In genomic region chr5:14161825-14162556, GRCh38 we compare ENCODE assay signal across 15 cellular contexts. TPM values are rescaled to one million over a fixed set of nuclear protein-coding genes. Genes with fewer than 3 reads are reported as not detected.
A peak's percentile ranks its signal among the peaks of the same experiment; 100 is the strongest.
DNase-seq lines count a peak whose midpoint lies in the region; ATAC-seq, FAIRE-seq and TF ChIP-seq lines count a peak whose summit lies in the region.
"Had no signal": no experiment of that assay in that cellular context is flagged by ENCODE, and none has a peak within 500 bp of the region (broad histone marks: within the 10 kb centered on the region; RNA-seq: fewer than 3 reads in every experiment).

No MANE protein-coding gene starts in this region.

- no peak for DNase-seq in A549 (ENCODE audit: low read depth in 1 of 2, low spot score in 1 of 2)
- DNase-seq in HT-29 (ENCODE audit: low spot score), result peak; percentile 23
- peak; percentile 80 for DNase-seq in NCI-H510A (lab: John Stamatoyannopoulos, UW)
- no peak for DNase-seq in astrocyte (ENCODE audit: low read depth)
- no peak for DNase-seq in T-helper 2 cell
- DNase-seq: activated CD4-positive, alpha-beta T cell treated with anti-CD3 and anti-CD28 coated beads, Interleukin-2, amount 10 ng/mL, durations not matched to agents 7 days and 5 days; anterior cingulate cortex; psoas muscle; stimulated activated CD4-positive, alpha-beta T cell treated with anti-CD3 and anti-CD28 coated beads, Interleukin-2, amount 100 ng/mL, for 48 hours; stimulated activated naive CD4-positive, alpha-beta T cell treated with Interleukin-2 at 50 U/mL for 16 hours; T-cell had no signal

- no peak overlapping the region for H2AFZ ChIP-seq in astrocyte (ENCODE audit: low read depth, low read length)

- H3K27me3 Mint-ChIP-seq in astrocyte (ENCODE audit: low read depth, unreplicated experiment), result no peaks in the 10 kb centered on the region
- H3K27me3 Mint-ChIP-seq: activated CD4-positive, alpha-beta T cell treated with anti-CD3 and anti-CD28 coated beads, Interleukin-2, amount 10 ng/mL, durations not matched to agents 7 days and 5 days had no signal

- H3K4me2 ChIP-seq in A549 (0 out of 3 replicates have a peak overlapping the region, but pooled peaks have one; percentile 11), astrocyte (ENCODE audit: low read length) (peak overlapping the region; percentile 15)

- H3K9ac ChIP-seq in astrocyte (ENCODE audit: low read length), result peak overlapping the region; percentile 1

- POLR2A ChIA-PET in A549 (lab: Yijun Ruan, JAX), result no interaction called here

- no peak for TF ChIP-seq EP300 in A549 (IDR thresholded peaks at IDR 0.05)

- WGBS in A549 (ENCODE audit: missing lambda C conversion rate), result 84% methylated on average over 7 of the region's 7 CpGs

- H3K9me3 Mint-ChIP-seq in astrocyte (ENCODE audit: unreplicated experiment), result peaks cover 10% of the 10 kb centered on the region
- H3K9me3 Mint-ChIP-seq: activated CD4-positive, alpha-beta T cell treated with anti-CD3 and anti-CD28 coated beads, Interleukin-2, amount 10 ng/mL, durations not matched to agents 7 days and 5 days had no signal

- TF ChIP-seq CTCF in A549 (IDR thresholded peaks at IDR 0.05) (no peak), astrocyte (IDR thresholded peaks at IDR 0.05; ENCODE audit: insufficient read depth, low read depth, low read length) (no peak)

- TF ChIP-seq POLR2A in A549 (IDR thresholded peaks at IDR 0.05; ENCODE audit: low read length), result no peak

- FAIRE-seq in A549 (lab: Jason Lieb, UNC) (no peak), astrocyte (lab: Jason Lieb, UNC) (no peak)
- FAIRE-seq: GM12878 had no signal

- H3K4me1 Mint-ChIP-seq in astrocyte (ENCODE audit: low read depth, unreplicated experiment), result peaks cover 72% of the 10 kb centered on the region
- H3K4me1 Mint-ChIP-seq: activated CD4-positive, alpha-beta T cell treated with anti-CD3 and anti-CD28 coated beads, Interleukin-2, amount 10 ng/mL, durations not matched to agents 7 days and 5 days; T-cell had no signal

- no peaks in the 10 kb centered on the region for H3K27me3 ChIP-seq in astrocyte (ENCODE audit: insufficient read depth, low read length)

- H3K36me3 Mint-ChIP-seq in astrocyte (ENCODE audit: low read depth, unreplicated experiment), result peaks cover 18% of the 10 kb centered on the region
- H3K36me3 Mint-ChIP-seq: T-cell had no signal

- no peak overlapping the region for H3K4me3 Mint-ChIP-seq in astrocyte (ENCODE audit: unreplicated experiment)
- H3K4me3 Mint-ChIP-seq: activated CD4-positive, alpha-beta T cell treated with anti-CD3 and anti-CD28 coated beads, Interleukin-2, amount 10 ng/mL, durations not matched to agents 7 days and 5 days; T-cell had no signal

- peak overlapping the region; percentile 60 for H3K27ac Mint-ChIP-seq in astrocyte (ENCODE audit: unreplicated experiment)
- H3K27ac Mint-ChIP-seq: activated CD4-positive, alpha-beta T cell treated with anti-CD3 and anti-CD28 coated beads, Interleukin-2, amount 10 ng/mL, durations not matched to agents 7 days and 5 days; T-cell had no signal

- no peak for TF ChIP-seq RAD21 in A549 (conservative IDR thresholded peaks at IDR 0.05 in 1 of 2, IDR thresholded peaks at IDR 0.05 in 1 of 2)

- H3K4me1 ChIP-seq in A549 (peaks cover 78% of the 10 kb centered on the region), astrocyte (ENCODE audit: insufficient read depth, low read length) (peaks cover 59% of the 10 kb centered on the region)

- no peak for ATAC-seq in A549
- no peak for ATAC-seq in HG03097 (IDR thresholded peaks at IDR 0.05; ENCODE audit: low FRiP score, unreplicated experiment)
- ATAC-seq in GM18517 (IDR thresholded peaks at IDR 0.05; ENCODE audit: unreplicated experiment), result no peak
- ATAC-seq in HG02970 (IDR thresholded peaks at IDR 0.05; ENCODE audit: low FRiP score, unreplicated experiment), result no peak
- ATAC-seq: GM12878, T-cell had no signal

- H3K4me3 ChIP-seq in A549 (no peak overlapping the region), astrocyte (ENCODE audit: insufficient read depth, low read depth, low read length) (no peak overlapping the region)
- H3K4me3 ChIP-seq: GM12878, psoas muscle had no signal

- peaks cover 71% of the 10 kb centered on the region for H4K20me1 ChIP-seq in astrocyte (ENCODE audit: insufficient read depth, low read length)

- CTCF ChIA-PET in A549 (lab: Yijun Ruan, JAX), result no interaction called here

- H3K27ac ChIP-seq in A549, result peak overlapping the region in 1 of 2 experiments; percentile 53; a peak in 2 of 6 replicates
- peak overlapping the region; percentile 19 for H3K27ac ChIP-seq in astrocyte (ENCODE audit: low read depth, low read length)
- H3K27ac ChIP-seq: psoas muscle had no signal

- peaks cover 100% of the 10 kb centered on the region for H3K79me2 ChIP-seq in astrocyte (ENCODE audit: insufficient read depth, low read length)

- H3K9me3 ChIP-seq in A549 (peaks cover 12% of the 10 kb centered on the region), astrocyte (ENCODE audit: insufficient read depth, low read depth, low read length) (peaks cover 5% of the 10 kb centered on the region)

- peaks cover 10% of the 10 kb centered on the region for H3K36me3 ChIP-seq in astrocyte (ENCODE audit: insufficient read depth, low read length)

TF ChIP-seq in A549, 52 proteins besides CTCF, POLR2A, EP300 and RAD21 (continues in another document):
- no peak for TF ChIP-seq NR3C1 (IDR thresholded peaks at IDR 0.05)
- TF ChIP-seq JUN (IDR thresholded peaks at IDR 0.05), result no peak
- no peak for TF ChIP-seq HOXB5 (CRISPR knock-in tag; IDR thresholded peaks at IDR 0.05)
- no peak for TF ChIP-seq BHLHE40 (IDR thresholded peaks at IDR 0.05; ENCODE audit: low read depth, low read length)
- TF ChIP-seq CBX2 (IDR thresholded peaks at IDR 0.05; ENCODE audit: borderline replicate concordance, low read depth), result no peak
- no peak for TF ChIP-seq TP53 (CRISPR knock-in tag; IDR thresholded peaks at IDR 0.05)
- no peak for TF ChIP-seq USF2 (IDR thresholded peaks at IDR 0.05)
- no peak for TF ChIP-seq MAFK (IDR thresholded peaks at IDR 0.05; ENCODE audit: partially characterized antibody)
- TF ChIP-seq JUNB (IDR thresholded peaks at IDR 0.05), result no peak
- no peak for TF ChIP-seq KDM5A (IDR thresholded peaks at IDR 0.05)
- no peak for TF ChIP-seq SMC3 (IDR thresholded peaks at IDR 0.05)
- no peak for TF ChIP-seq PBX3 (IDR thresholded peaks at IDR 0.05)
- TF ChIP-seq E2F6 (IDR thresholded peaks at IDR 0.05; ENCODE audit: borderline replicate concordance, low read depth), result no peak
- no peak for TF ChIP-seq REST (IDR thresholded peaks at IDR 0.05)
- TF ChIP-seq MAZ (IDR thresholded peaks at IDR 0.05; ENCODE audit: borderline replicate concordance, low read depth, low read length), result no peak

RNA-seq across cellular contexts. Expression of gene TRIO, which starts 18.8 kb away (rescaled TPM):
- polyA plus RNA-seq in A549 (2011; rRNA removed) (79.0 and 91.2 TPM in 2 replicates), A549 (2017; fragmentation: RNase III; extraction: RNeasy Plus Mini Kit Qiagen cat#74134 plus additional on column Dnase treatment) (47.5 to 57.9 TPM (median 48.1 TPM) in 3 replicates)
- polyA plus RNA-seq in A549 (2012; cell fraction: cytosol; rRNA removed), result 63.7 and 64.8 TPM in 2 replicates
- 217 and 257 TPM in 2 replicates for polyA plus RNA-seq in A549 (2012; cell fraction: nucleus; rRNA removed)
- polyA minus RNA-seq in A549 (2011; rRNA and poly(A)+ RNA removed), result 263 and 307 TPM in 2 replicates
- total RNA-seq in HT-29 (2014; rRNA removed; shearing (Covaris generic)), result 96.9 and 104 TPM in 2 replicates
- total RNA-seq in astrocyte, result 291 and 347 TPM in 2 replicates

Comparison
In these comparisons a context has a peak if more than half of its experiments do, and no peak if none do; other contexts are left out.
1. DNase-seq: peak in HT-29 (single experiment) and NCI-H510A (single experiment); none in A549 (0 of 2), astrocyte (single experiment) and T-helper 2 cell (0 of 5).